In genomic region chr11:14642873-14643696, GRCh38 we compare ENCODE assay signal across 1 cellular context.
A peak's percentile ranks its signal among the peaks of the same experiment; 100 is the strongest.
TF ChIP-seq lines count a peak whose summit lies in the region.

No MANE protein-coding gene starts in this region.

TF ChIP-seq in HepG2, 621 proteins besides CTCF, POLR2A, EP300 and RAD21 (continued from another document and continues in another):
- TF ChIP-seq CREBL2 (CRISPR knock-in tag; IDR thresholded peaks at IDR 0.05; ENCODE audit: borderline replicate concordance) (0 out of 2 replicates have a peak, but pooled peaks have one; percentile 43), MYC (CRISPR knock-in tag; IDR thresholded peaks at IDR 0.05; ENCODE audit: borderline replicate concordance) (peak; percentile 49; the same call in 1 of the 2 replicates), ZNF414 (CRISPR knock-in tag; IDR thresholded peaks at IDR 0.05) (0 out of 2 replicates have a peak, but pooled peaks have one; percentile 39), ZNF558 (CRISPR knock-in tag; IDR thresholded peaks at IDR 0.05; ENCODE audit: borderline replicate concordance) (peak; percentile 60; the same call in 1 of the 2 replicates), MIER3 (CRISPR knock-in tag; IDR thresholded peaks at IDR 0.05; ENCODE audit: borderline replicate concordance) (no peak), JUND (CRISPR knock-in tag; IDR thresholded peaks at IDR 0.05) (no peak), ZSCAN12 (CRISPR knock-in tag; IDR thresholded peaks at IDR 0.05) (peak; percentile 57; the same call in 1 of the 2 replicates), ZBTB43 (CRISPR knock-in tag; conservative IDR thresholded peaks at IDR 0.05) (peak; percentile 79), MXD4 (CRISPR knock-in tag; IDR thresholded peaks at IDR 0.05) (no peak), THAP7 (CRISPR knock-in tag; IDR thresholded peaks at IDR 0.05) (peak; percentile 84; the same call in 1 of the 2 replicates), ISX (CRISPR knock-in tag; conservative IDR thresholded peaks at IDR 0.05) (0 out of 2 replicates have a peak, but pooled peaks have one; percentile 35), NFKBIZ (CRISPR knock-in tag; IDR thresholded peaks at IDR 0.05) (no peak), ZBTB34 (CRISPR knock-in tag; IDR thresholded peaks at IDR 0.05) (no peak), EEA1 (CRISPR knock-in tag; IDR thresholded peaks at IDR 0.05; ENCODE audit: borderline replicate concordance) (0 out of 2 replicates have a peak, but pooled peaks have one; percentile 68), PAXIP1 (CRISPR knock-in tag; conservative IDR thresholded peaks at IDR 0.05) (0 out of 2 replicates have a peak, but pooled peaks have one; percentile 7), ZFX (CRISPR knock-in tag; IDR thresholded peaks at IDR 0.05; ENCODE audit: low read depth) (peak; percentile 62), BCLAF1 (IDR thresholded peaks at IDR 0.05) (no peak), BCL3 (CRISPR knock-in tag; IDR thresholded peaks at IDR 0.05) (peak; percentile 56; the same call in 1 of the 2 replicates), DMTF1 (CRISPR knock-in tag; IDR thresholded peaks at IDR 0.05) (no peak), ZNF224 (CRISPR knock-in tag; IDR thresholded peaks at IDR 0.05) (0 out of 2 replicates have a peak, but pooled peaks have one; percentile 53), AFF4 (CRISPR knock-in tag; IDR thresholded peaks at IDR 0.05) (no peak), KDM5B (CRISPR knock-in tag; IDR thresholded peaks at IDR 0.05; ENCODE audit: borderline replicate concordance) (peak; percentile 88), GZF1 (CRISPR knock-in tag; IDR thresholded peaks at IDR 0.05) (no peak), GFI1 (CRISPR knock-in tag; IDR thresholded peaks at IDR 0.05; ENCODE audit: borderline replicate concordance) (0 out of 2 replicates have a peak, but pooled peaks have one; percentile 26), AKAP8 (CRISPR knock-in tag; IDR thresholded peaks at IDR 0.05) (no peak), ZSCAN30 (CRISPR knock-in tag; IDR thresholded peaks at IDR 0.05) (no peak; the same call in 1 of the 2 replicates), ZNF740 (CRISPR knock-in tag; IDR thresholded peaks at IDR 0.05) (no peak), BATF2 (CRISPR knock-in tag; IDR thresholded peaks at IDR 0.05) (peak; percentile 85), THRA (CRISPR knock-in tag; IDR thresholded peaks at IDR 0.05; ENCODE audit: borderline replicate concordance) (no peak), REPIN1 (CRISPR knock-in tag; IDR thresholded peaks at IDR 0.05; ENCODE audit: borderline replicate concordance, low read depth) (peak; percentile 45; the same call in 1 of the 2 replicates)
